ENCODE assay signal across 8 cellular contexts in genomic region chr11:122981388-122982264, GRCh38. TPM values are rescaled to one million over a fixed set of nuclear protein-coding genes. Genes with fewer than 3 reads are reported as not detected.
DNase-seq lines count a peak whose midpoint lies in the region; ATAC-seq and TF ChIP-seq lines count a peak whose summit lies in the region.

Gene BSX (minus strand): TSS chr11:122981834. CDS start chr11:122981671, 163 bp downstream.

- in situ Hi-C loops in G401 (cut with HindIII; ENCODE audit: low sequenced_read_pairs), result no loop called here

- peak; percentile 21 for DNase-seq in A172 (ENCODE audit: low spot score)
- peak in 4 of 5 donors; percentile 23 to 32 (median 27) for DNase-seq in T-helper 1 cell
- peak; percentile 85 for DNase-seq in astrocyte of the hippocampus (ENCODE audit: low read depth, low spot score)
- DNase-seq in left kidney (ENCODE audit: low read depth, low spot score), result peak; percentile 93
- DNase-seq in stimulated activated CD8-positive, alpha-beta memory T cell treated with anti-CD3 and anti-CD28 coated beads, Interleukin-12 subunit alpha, Interleukin-12 subunit beta, amount 100 ng/mL, for 4 hours (ENCODE audit: low read depth), result peak; percentile 10
- no peak for DNase-seq in G401 (ENCODE audit: low spot score)
- DNase-seq in Peyer's patch, result no peak

- no peak within 1 kb of the TSS for H3K27ac ChIP-seq in Peyer's patch

- peak; percentile 71 for ATAC-seq in HG03139 (IDR thresholded peaks at IDR 0.05; ENCODE audit: unreplicated experiment)

- H3K4me3 ChIP-seq in Peyer's patch, result no peak within 1 kb of the TSS

- no peaks in the 10 kb centered on the region for H3K36me3 ChIP-seq in Peyer's patch

- peaks cover 0 to 33% (median 2%) of the 10 kb centered on the region in 4 donors for H3K4me1 ChIP-seq in Peyer's patch

- peaks cover 0 to 61% of the 10 kb centered on the region in 2 donors for H3K27me3 ChIP-seq in Peyer's patch

- peaks cover 0 to 4% (median 0%) of the 10 kb centered on the region in 4 donors for H3K9me3 ChIP-seq in Peyer's patch

- no peak for TF ChIP-seq POLR2A in Peyer's patch (IDR thresholded peaks at IDR 0.05)

- TF ChIP-seq CTCF in Peyer's patch (IDR thresholded peaks at IDR 0.05), result no peak

RNA-seq across cellular contexts. Expression of gene BSX, which starts in this region (rescaled TPM):
- not detected in 2 replicates for total RNA-seq in A172 (2014; rRNA removed; shearing (Covaris generic))
- total RNA-seq in G401 (2014; rRNA removed; shearing (Covaris generic)), result not detected in 2 replicates
- not detected for total RNA-seq in Peyer's patch

Comparison
In these comparisons a context has a peak if more than half of its experiments do, and no peak if none do; other contexts are left out.
1. Peak in DNase-seq in A172; RNA of the gene not detected or under 1 TPM.
2. DNase-seq: peak in T-helper 1 cell (4 of 5), astrocyte of the hippocampus (single experiment), left kidney (single experiment) and stimulated activated CD8-positive, alpha-beta memory T cell treated with anti-CD3 and anti-CD28 coated beads, Interleukin-12 subunit alpha, Interleukin-12 subunit beta, amount 100 ng/mL, for 4 hours (single experiment); none in G401 (single experiment) and Peyer's patch (0 of 3).